Comparison of ENCODE assay signal across 1 cellular context in the genomic region with DNA sequence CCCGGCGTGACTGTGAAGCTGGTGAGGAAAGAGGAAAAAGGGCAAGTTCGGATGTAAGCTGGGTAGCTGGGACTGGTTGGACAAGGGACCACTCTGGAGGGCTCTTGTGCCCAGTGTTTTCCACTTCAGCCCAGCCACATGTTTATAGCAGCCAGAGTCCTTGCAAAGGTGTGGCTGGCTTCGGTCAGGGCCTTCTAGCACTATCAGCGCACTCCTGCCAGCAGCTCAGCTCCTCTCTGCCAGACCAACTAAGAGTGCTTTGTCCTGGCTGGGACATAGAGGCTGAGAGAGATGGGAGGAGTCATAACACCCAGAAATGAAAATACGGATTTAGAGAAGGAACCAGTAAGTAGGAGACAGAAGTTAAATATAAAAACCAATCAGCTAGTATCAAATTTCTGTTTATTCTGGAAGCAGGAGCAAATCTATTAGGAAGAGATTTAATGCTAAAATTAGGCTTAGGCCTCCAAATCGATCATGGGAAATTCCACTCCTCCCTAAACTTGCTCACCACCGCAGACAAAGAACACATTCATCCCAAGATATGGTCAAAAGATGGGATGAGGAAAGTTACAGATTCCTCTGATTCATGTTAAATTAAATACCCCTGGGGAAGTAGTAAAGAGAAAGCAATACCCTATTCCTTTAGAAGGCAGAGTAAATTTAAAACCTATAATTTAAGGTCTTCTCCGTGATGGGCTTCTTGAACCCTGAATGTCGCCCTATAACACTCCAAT.
TF ChIP-seq lines count a peak whose summit lies in the region.

No MANE protein-coding gene starts in this region.

TF ChIP-seq in H1, 55 proteins besides CTCF, POLR2A, EP300 and RAD21:
- TF ChIP-seq ZNF274 (IDR thresholded peaks at IDR 0.05; ENCODE audit: borderline replicate concordance, extremely low read depth, low read length) (no peak), POU5F1 (IDR thresholded peaks at IDR 0.05; ENCODE audit: low read depth, low read length) (no peak), YY1 (IDR thresholded peaks at IDR 0.05; ENCODE audit: low read depth, low read length) (no peak), FOSL1 (IDR thresholded peaks at IDR 0.05; ENCODE audit: insufficient read depth, low read depth, low read length) (no peak), RFX5 (IDR thresholded peaks at IDR 0.05; ENCODE audit: borderline replicate concordance, low read depth, low read length) (no peak), CREB1 (IDR thresholded peaks at IDR 0.05) (no peak), TCF12 (IDR thresholded peaks at IDR 0.05; ENCODE audit: low read depth, low read length) (no peak), ASH2L (IDR thresholded peaks at IDR 0.05; ENCODE audit: low read length) (no peak), SIN3A (conservative IDR thresholded peaks at IDR 0.05 in 1 of 2, IDR thresholded peaks at IDR 0.05 in 1 of 2; ENCODE audit: low read depth in 1 of 2, low read length in 2 of 2) (no peak)
- TF ChIP-seq, protein P1, sequence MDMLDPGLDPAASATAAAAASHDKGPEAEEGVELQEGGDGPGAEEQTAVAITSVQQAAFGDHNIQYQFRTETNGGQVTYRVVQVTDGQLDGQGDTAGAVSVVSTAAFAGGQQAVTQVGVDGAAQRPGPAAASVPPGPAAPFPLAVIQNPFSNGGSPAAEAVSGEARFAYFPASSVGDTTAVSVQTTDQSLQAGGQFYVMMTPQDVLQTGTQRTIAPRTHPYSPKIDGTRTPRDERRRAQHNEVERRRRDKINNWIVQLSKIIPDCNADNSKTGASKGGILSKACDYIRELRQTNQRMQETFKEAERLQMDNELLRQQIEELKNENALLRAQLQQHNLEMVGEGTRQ (IDR thresholded peaks at IDR 0.05; ENCODE audit: low read length): no peak
- TF ChIP-seq, protein P2, sequence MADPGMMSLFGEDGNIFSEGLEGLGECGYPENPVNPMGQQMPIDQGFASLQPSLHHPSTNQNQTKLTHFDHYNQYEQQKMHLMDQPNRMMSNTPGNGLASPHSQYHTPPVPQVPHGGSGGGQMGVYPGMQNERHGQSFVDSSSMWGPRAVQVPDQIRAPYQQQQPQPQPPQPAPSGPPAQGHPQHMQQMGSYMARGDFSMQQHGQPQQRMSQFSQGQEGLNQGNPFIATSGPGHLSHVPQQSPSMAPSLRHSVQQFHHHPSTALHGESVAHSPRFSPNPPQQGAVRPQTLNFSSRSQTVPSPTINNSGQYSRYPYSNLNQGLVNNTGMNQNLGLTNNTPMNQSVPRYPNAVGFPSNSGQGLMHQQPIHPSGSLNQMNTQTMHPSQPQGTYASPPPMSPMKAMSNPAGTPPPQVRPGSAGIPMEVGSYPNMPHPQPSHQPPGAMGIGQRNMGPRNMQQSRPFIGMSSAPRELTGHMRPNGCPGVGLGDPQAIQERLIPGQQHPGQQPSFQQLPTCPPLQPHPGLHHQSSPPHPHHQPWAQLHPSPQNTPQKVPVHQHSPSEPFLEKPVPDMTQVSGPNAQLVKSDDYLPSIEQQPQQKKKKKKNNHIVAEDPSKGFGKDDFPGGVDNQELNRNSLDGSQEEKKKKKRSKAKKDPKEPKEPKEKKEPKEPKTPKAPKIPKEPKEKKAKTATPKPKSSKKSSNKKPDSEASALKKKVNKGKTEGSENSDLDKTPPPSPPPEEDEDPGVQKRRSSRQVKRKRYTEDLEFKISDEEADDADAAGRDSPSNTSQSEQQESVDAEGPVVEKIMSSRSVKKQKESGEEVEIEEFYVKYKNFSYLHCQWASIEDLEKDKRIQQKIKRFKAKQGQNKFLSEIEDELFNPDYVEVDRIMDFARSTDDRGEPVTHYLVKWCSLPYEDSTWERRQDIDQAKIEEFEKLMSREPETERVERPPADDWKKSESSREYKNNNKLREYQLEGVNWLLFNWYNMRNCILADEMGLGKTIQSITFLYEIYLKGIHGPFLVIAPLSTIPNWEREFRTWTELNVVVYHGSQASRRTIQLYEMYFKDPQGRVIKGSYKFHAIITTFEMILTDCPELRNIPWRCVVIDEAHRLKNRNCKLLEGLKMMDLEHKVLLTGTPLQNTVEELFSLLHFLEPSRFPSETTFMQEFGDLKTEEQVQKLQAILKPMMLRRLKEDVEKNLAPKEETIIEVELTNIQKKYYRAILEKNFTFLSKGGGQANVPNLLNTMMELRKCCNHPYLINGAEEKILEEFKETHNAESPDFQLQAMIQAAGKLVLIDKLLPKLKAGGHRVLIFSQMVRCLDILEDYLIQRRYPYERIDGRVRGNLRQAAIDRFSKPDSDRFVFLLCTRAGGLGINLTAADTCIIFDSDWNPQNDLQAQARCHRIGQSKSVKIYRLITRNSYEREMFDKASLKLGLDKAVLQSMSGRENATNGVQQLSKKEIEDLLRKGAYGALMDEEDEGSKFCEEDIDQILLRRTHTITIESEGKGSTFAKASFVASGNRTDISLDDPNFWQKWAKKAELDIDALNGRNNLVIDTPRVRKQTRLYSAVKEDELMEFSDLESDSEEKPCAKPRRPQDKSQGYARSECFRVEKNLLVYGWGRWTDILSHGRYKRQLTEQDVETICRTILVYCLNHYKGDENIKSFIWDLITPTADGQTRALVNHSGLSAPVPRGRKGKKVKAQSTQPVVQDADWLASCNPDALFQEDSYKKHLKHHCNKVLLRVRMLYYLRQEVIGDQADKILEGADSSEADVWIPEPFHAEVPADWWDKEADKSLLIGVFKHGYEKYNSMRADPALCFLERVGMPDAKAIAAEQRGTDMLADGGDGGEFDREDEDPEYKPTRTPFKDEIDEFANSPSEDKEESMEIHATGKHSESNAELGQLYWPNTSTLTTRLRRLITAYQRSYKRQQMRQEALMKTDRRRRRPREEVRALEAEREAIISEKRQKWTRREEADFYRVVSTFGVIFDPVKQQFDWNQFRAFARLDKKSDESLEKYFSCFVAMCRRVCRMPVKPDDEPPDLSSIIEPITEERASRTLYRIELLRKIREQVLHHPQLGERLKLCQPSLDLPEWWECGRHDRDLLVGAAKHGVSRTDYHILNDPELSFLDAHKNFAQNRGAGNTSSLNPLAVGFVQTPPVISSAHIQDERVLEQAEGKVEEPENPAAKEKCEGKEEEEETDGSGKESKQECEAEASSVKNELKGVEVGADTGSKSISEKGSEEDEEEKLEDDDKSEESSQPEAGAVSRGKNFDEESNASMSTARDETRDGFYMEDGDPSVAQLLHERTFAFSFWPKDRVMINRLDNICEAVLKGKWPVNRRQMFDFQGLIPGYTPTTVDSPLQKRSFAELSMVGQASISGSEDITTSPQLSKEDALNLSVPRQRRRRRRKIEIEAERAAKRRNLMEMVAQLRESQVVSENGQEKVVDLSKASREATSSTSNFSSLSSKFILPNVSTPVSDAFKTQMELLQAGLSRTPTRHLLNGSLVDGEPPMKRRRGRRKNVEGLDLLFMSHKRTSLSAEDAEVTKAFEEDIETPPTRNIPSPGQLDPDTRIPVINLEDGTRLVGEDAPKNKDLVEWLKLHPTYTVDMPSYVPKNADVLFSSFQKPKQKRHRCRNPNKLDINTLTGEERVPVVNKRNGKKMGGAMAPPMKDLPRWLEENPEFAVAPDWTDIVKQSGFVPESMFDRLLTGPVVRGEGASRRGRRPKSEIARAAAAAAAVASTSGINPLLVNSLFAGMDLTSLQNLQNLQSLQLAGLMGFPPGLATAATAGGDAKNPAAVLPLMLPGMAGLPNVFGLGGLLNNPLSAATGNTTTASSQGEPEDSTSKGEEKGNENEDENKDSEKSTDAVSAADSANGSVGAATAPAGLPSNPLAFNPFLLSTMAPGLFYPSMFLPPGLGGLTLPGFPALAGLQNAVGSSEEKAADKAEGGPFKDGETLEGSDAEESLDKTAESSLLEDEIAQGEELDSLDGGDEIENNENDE (IDR thresholded peaks at IDR 0.05; ENCODE audit: insufficient replicate concordance, low read length): no peak
TF ChIP-seq in H1: peak in this region for 0.
